In the genomic region with DNA sequence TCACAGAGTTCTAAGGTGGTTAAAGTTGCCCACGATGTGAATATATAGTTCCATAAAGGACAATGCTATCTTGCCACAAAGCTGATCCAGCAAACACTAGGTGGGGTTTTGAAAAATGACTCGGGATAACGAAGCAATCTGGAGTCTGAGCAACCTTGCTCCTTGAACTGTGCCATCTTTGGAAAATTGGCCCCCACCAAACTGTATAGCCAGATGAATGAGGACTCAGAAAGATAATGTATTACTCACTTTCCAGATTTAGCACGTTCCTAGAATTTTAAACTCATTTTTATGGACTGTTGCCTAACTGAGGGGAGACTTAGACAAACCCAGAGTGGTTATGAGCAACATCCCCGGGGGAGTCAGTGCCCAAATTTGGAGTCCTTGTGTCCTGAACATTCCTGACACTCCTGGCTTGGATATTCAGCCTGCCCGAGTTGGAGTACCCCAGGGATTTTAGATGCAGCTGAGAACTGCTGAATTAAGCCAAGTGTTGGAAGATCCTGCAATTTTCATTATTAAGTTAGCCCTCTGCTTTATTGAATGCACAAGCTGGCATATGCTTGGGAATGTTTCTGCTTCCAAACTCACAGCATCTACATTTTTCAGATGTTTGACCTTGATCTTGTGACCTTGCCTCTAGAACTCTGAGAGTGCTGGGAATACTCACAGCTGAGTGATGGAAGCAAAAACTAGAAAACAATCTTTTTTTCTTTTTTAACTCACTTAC, we compare ENCODE assay signal across 13 cellular contexts. TPM values are rescaled to one million over a fixed set of nuclear protein-coding genes. Genes with fewer than 3 reads are reported as not detected.
DNase-seq lines count a peak whose midpoint lies in the region; ATAC-seq and TF ChIP-seq lines count a peak whose summit lies in the region.
"Had no signal": no experiment of that assay in that cellular context is flagged by ENCODE, and none has a peak within 500 bp of the region (broad histone marks: within the 10 kb centered on the region; RNA-seq: fewer than 3 reads in every experiment).

No MANE protein-coding gene starts in this region.

- ATAC-seq in sciatic nerve = peak; percentile 68
- ATAC-seq: activated T-helper 17 cell treated with anti-CD3 and anti-CD28 coated beads, Interleukin-2, amount 50 U/mL, for 72 hours had no signal

- H3K36me3 ChIP-seq in esophagus squamous epithelium = no peaks in the 10 kb centered on the region

- CTCF ChIA-PET in RWPE1 (lab: Yijun Ruan, JAX) = interaction anchor here (0.6 kb wide), 1 partner anchor 1213 kb away, joined by 3 read pairs; no protein-coding TSS in a partner anchor

- 40 to 48% methylated on average over 4 to 6 of the region's 6 CpGs for WGBS in esophagus squamous epithelium, 2 donors

- POLR2A ChIA-PET in RWPE1 (lab: Yijun Ruan, JAX; ENCODE audit: low non-redundant PET) = no interaction called here

- no peak overlapping the region for H3K27ac ChIP-seq in RWPE1
- H3K27ac ChIP-seq in esophagus squamous epithelium = no peak overlapping the region

- no peak for TF ChIP-seq POLR2A in esophagus squamous epithelium (IDR thresholded peaks at IDR 0.05)

- H3K4me1 ChIP-seq in esophagus squamous epithelium = no peaks in the 10 kb centered on the region

- H3K27me3 ChIP-seq in esophagus squamous epithelium = no peaks in the 10 kb centered on the region

- no peak overlapping the region for H3K4me3 ChIP-seq in fibroblast of villous mesenchyme (ENCODE audit: low read depth, low read length)
- no peak overlapping the region for H3K4me3 ChIP-seq in esophagus squamous epithelium

- intact Hi-C loops in sciatic nerve (cut with DNase I) = no loop called here
- intact Hi-C loops in esophagus squamous epithelium (cut with DNase I) = no loop called here

- TF ChIP-seq CTCF in RWPE1 (conservative IDR thresholded peaks at IDR 0.05; ENCODE audit: low read depth) (no peak), fibroblast of villous mesenchyme (IDR thresholded peaks at IDR 0.05; ENCODE audit: insufficient read depth, low read depth, low read length) (no peak), esophagus squamous epithelium (IDR thresholded peaks at IDR 0.05) (no peak)

- DNase-seq in Daoy (ENCODE audit: low read depth) (peak; percentile 16), RWPE1 (ENCODE audit: low spot score) (peak; percentile 33), fibroblast of villous mesenchyme (ENCODE audit: low read depth) (peak; percentile 82), sciatic nerve (ENCODE audit: low spot score) (no peak), middle frontal gyrus (ENCODE audit: extremely low spot score, low spot score) (no peak), glomerular visceral epithelial cell (ENCODE audit: extremely low spot score) (no peak), esophagus squamous epithelium (lab: John Stamatoyannopoulos, UW) (no peak)
- no peak for DNase-seq in activated CD4-positive, CD25-positive, alpha-beta regulatory T cell (lab: John Stamatoyannopoulos, UW)
- DNase-seq: activated CD4-positive, alpha-beta T cell treated with anti-CD3 and anti-CD28 coated beads for 1 hour; Caco-2; nucleus accumbens; RPMI8226 had no signal

- H3K9me3 ChIP-seq in esophagus squamous epithelium = no peaks in the 10 kb centered on the region
- H3K9me3 ChIP-seq: Caco-2 had no signal

RNA-seq across cellular contexts. Expression of a gene that starts 8.8 kb away (rescaled TPM):
- 7.1 and 8.0 TPM in 2 replicates for total RNA-seq in Daoy (2014; rRNA removed; shearing (Covaris generic))
- total RNA-seq in fibroblast of villous mesenchyme = 20.7 and 29.0 TPM in 2 replicates
- 64.6 TPM for total RNA-seq in sciatic nerve
- 10 to 100 TPM; 12.0 to 28.2 (median 21.1) TPM for total RNA-seq in esophagus squamous epithelium

Comparison
In these comparisons a context has a peak if more than half of its experiments do, and no peak if none do; other contexts are left out.
1. DNase-seq: peak in Daoy (single experiment), RWPE1 (single experiment) and fibroblast of villous mesenchyme (single experiment); none in sciatic nerve (single experiment), middle frontal gyrus (single experiment), activated CD4-positive, CD25-positive, alpha-beta regulatory T cell (0 of 4), glomerular visceral epithelial cell (single experiment) and esophagus squamous epithelium (single experiment).